In genomic region chr20:47281376-47281775, GRCh38 we compare ENCODE assay signal across 17 cellular contexts.
A peak's percentile ranks its signal among the peaks of the same experiment; 100 is the strongest.
DNase-seq lines count a peak whose midpoint lies in the region; ATAC-seq and TF ChIP-seq lines count a peak whose summit lies in the region.
"Had no signal": no experiment of that assay in that cellular context is flagged by ENCODE, and none has a peak within 500 bp of the region (broad histone marks: within the 10 kb centered on the region; RNA-seq: fewer than 3 reads in every experiment).

No MANE protein-coding gene starts in this region.

- peaks cover 4% of the 10 kb centered on the region for H3K36me3 Mint-ChIP-seq in activated naive CD4-positive, alpha-beta T cell treated with anti-CD3 and anti-CD28 coated beads, Interleukin-2, amount 50 U/mL, for 24 hours
- H3K36me3 Mint-ChIP-seq in endothelial cell (ENCODE audit: low read depth, unreplicated experiment) = peaks cover 48% of the 10 kb centered on the region
- peaks cover 50 to 61% of the 10 kb centered on the region in 2 donors for H3K36me3 Mint-ChIP-seq in stimulated activated naive B cell treated with anti-CD40 and anti-IgM and Interleukin-4, amounts not matched to agents 10 μg/mL and 1 μg/mL and 100 μg/mL, for 72 hours

- H3K4me3 Mint-ChIP-seq in activated naive CD4-positive, alpha-beta T cell treated with anti-CD3 and anti-CD28 coated beads, Interleukin-2, amount 50 U/mL, for 24 hours = no peak overlapping the region
- H3K4me3 Mint-ChIP-seq in endothelial cell (ENCODE audit: unreplicated experiment) = no peak overlapping the region
- no peak overlapping the region for H3K4me3 Mint-ChIP-seq in stimulated activated naive B cell treated with anti-CD40 and anti-IgM and Interleukin-4, amounts not matched to agents 10 μg/mL and 1 μg/mL and 100 μg/mL, for 72 hours
- H3K4me3 Mint-ChIP-seq: nephron had no signal

- TF ChIP-seq CTCF in endothelial cell (IDR thresholded peaks at IDR 0.05; ENCODE audit: unreplicated experiment) = no peak

- H3K27ac Mint-ChIP-seq in activated naive CD4-positive, alpha-beta T cell treated with anti-CD3 and anti-CD28 coated beads, Interleukin-2, amount 50 U/mL, for 24 hours = peak overlapping the region; percentile 66
- H3K27ac Mint-ChIP-seq in endothelial cell (ENCODE audit: unreplicated experiment) = peak overlapping the region; percentile 55
- H3K27ac Mint-ChIP-seq in stimulated activated naive B cell treated with anti-CD40 and anti-IgM and Interleukin-4, amounts not matched to agents 10 μg/mL and 1 μg/mL and 100 μg/mL, for 72 hours = peak overlapping the region; percentile 21

- no peaks in the 10 kb centered on the region for H3K9me3 Mint-ChIP-seq in activated naive CD4-positive, alpha-beta T cell treated with anti-CD3 and anti-CD28 coated beads, Interleukin-2, amount 50 U/mL, for 24 hours
- H3K9me3 Mint-ChIP-seq in endothelial cell (ENCODE audit: unreplicated experiment) = no peaks in the 10 kb centered on the region
- H3K9me3 Mint-ChIP-seq in stimulated activated naive B cell treated with anti-CD40 and anti-IgM and Interleukin-4, amounts not matched to agents 10 μg/mL and 1 μg/mL and 100 μg/mL, for 72 hours = no peaks in the 10 kb centered on the region
- H3K9me3 Mint-ChIP-seq: nephron had no signal

- no peaks in the 10 kb centered on the region for H3K27me3 Mint-ChIP-seq in activated naive CD4-positive, alpha-beta T cell treated with anti-CD3 and anti-CD28 coated beads, Interleukin-2, amount 50 U/mL, for 24 hours
- H3K27me3 Mint-ChIP-seq in endothelial cell (ENCODE audit: unreplicated experiment) = peaks cover 4% of the 10 kb centered on the region
- no peaks in the 10 kb centered on the region for H3K27me3 Mint-ChIP-seq in stimulated activated naive B cell treated with anti-CD40 and anti-IgM and Interleukin-4, amounts not matched to agents 10 μg/mL and 1 μg/mL and 100 μg/mL, for 72 hours

- H3K4me1 Mint-ChIP-seq in activated naive CD4-positive, alpha-beta T cell treated with anti-CD3 and anti-CD28 coated beads, Interleukin-2, amount 50 U/mL, for 24 hours = no peaks in the 10 kb centered on the region
- peaks cover 21% of the 10 kb centered on the region for H3K4me1 Mint-ChIP-seq in endothelial cell (ENCODE audit: unreplicated experiment)
- peaks cover 9 to 12% of the 10 kb centered on the region in 2 donors for H3K4me1 Mint-ChIP-seq in stimulated activated naive B cell treated with anti-CD40 and anti-IgM and Interleukin-4, amounts not matched to agents 10 μg/mL and 1 μg/mL and 100 μg/mL, for 72 hours

- no peak for ATAC-seq in stimulated activated naive B cell treated with anti-CD40 and anti-IgM and Interleukin-4, amounts not matched to agents 10 μg/mL and 1 μg/mL and 100 μg/mL, for 72 hours (replicated peaks)
- ATAC-seq: left lung had no signal

- no peak for DNase-seq in activated naive CD4-positive, alpha-beta T cell treated with Interleukin-2 at 50 U/mL for 16 hours
- DNase-seq in NCI-H2171 (lab: John Stamatoyannopoulos, UW) (peak; percentile 64), endothelial cell (ENCODE audit: low spot score) (no peak), inferior parietal cortex (ENCODE audit: extremely low spot score) (no peak), GF-D8 (lab: John Stamatoyannopoulos, UW) (no peak), cerebellum (ENCODE audit: low spot score) (no peak)
- no peak for DNase-seq in stimulated activated naive B cell treated with anti-CD40 and anti-IgM and Interleukin-4, amounts not matched to agents 10 μg/mL and 1 μg/mL and 100 μg/mL, for 72 hours
- DNase-seq: activated CD8-positive, alpha-beta memory T cell treated with anti-CD3 and anti-CD28 coated beads for 24 hours; activated naive CD4-positive, alpha-beta T cell treated with anti-CD3 and anti-CD28 coated beads, Interleukin-2, amount 50 U/mL, for 16 hours; effector memory CD4-positive, alpha-beta T cell; Kasumi-1; left lung; NCI-H226; stimulated activated CD4-positive, alpha-beta T cell treated with anti-CD3 and anti-CD28 coated beads, Interleukin-1b, Interleukin-23, amount 100 ng/mL, for 48 hours; WERI-Rb-1 had no signal
